In the genomic region with DNA sequence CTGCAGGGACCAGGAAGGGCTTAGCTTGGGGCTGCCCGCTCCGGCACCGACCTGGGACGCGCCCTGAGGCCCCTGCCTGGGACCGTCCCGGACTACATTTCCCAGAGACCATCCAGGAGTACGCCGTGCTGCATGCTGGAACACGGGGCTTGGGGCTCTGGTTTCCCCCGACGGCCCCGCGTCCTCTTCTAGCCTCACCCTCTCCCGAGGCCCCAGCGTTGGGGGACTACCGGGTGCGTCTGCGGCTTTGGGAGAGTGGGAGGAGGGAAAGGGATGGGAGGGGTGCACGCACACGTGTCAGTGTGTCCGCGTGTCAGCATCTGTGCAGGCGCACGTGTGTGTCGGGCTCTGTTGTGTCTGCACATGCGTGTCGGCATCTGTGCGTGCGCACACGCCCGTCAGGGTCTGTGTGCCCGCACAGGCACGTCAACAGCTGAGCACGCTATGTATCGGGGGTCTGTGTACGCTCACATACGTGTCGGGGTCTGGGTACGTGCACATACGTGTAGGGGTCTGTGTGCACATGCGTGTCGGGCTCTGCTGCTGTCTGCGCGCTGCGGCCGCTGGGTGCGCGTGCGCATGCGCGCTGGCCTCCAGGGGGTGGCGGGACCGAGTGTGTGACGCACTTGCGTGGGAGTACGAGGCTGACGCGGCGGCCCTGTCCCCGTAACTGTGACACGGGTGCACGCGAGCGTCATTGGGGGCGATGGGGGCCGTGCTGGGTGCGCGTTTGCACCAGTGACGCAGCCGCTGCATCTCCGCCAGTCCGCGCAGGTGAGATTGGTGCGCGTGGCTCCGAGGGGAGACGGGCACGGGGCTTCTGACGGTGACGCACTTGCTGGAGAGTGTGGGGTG, we compare ENCODE assay signal across 1 cellular context.
TF ChIP-seq lines count a peak whose summit lies in the region.

A gene (plus strand): TSS at position 623 of the 855 bp plus-strand sequence. CDS start 31,232 bp downstream, outside the sequence.

TF ChIP-seq in GM12878, 131 proteins besides CTCF, POLR2A, EP300 and RAD21 (continued from another document):
- TF ChIP-seq BACH1 (IDR thresholded peaks at IDR 0.05; ENCODE audit: borderline replicate concordance) (no peak; the same call in 1 of the 2 replicates), CHD1 (IDR thresholded peaks at IDR 0.05; ENCODE audit: low read depth, low read length) (no peak), SREBF2 (IDR thresholded peaks at IDR 0.05; ENCODE audit: low read length) (no peak), NR2F1 (conservative IDR thresholded peaks at IDR 0.05) (no peak), BHLHE40 (IDR thresholded peaks at IDR 0.05; ENCODE audit: borderline replicate concordance in 1 of 2, low read depth in 2 of 2, low read length in 1 of 2) (peak; percentile 43 to 96; a peak in 3 of 4 replicates), DPF2 (IDR thresholded peaks at IDR 0.05) (0 out of 2 replicates have a peak, but pooled peaks have one; percentile 47), BMI1 (IDR thresholded peaks at IDR 0.05; ENCODE audit: borderline replicate concordance) (no peak), GATAD2B (conservative IDR thresholded peaks at IDR 0.05; ENCODE audit: low read depth) (0 out of 2 replicates have a peak, but pooled peaks have one; percentile 25), FOS (IDR thresholded peaks at IDR 0.05; ENCODE audit: borderline replicate concordance, extremely low read depth, insufficient read length) (no peak), SMC3 (IDR thresholded peaks at IDR 0.05; ENCODE audit: borderline replicate concordance, low read length) (no peak), EED (IDR thresholded peaks at IDR 0.05; ENCODE audit: low read depth) (no peak), SP1 (IDR thresholded peaks at IDR 0.05; ENCODE audit: low read depth, low read length) (peak; percentile 22), ASH2L (IDR thresholded peaks at IDR 0.05; ENCODE audit: borderline replicate concordance, low read depth) (no peak), ZZZ3 (IDR thresholded peaks at IDR 0.05; ENCODE audit: control insufficient read depth, insufficient read length, low read depth) (no peak), SUPT20H (IDR thresholded peaks at IDR 0.05; ENCODE audit: borderline replicate concordance, control insufficient read depth, low read depth, low read length) (no peak), CHD2 (IDR thresholded peaks at IDR 0.05; ENCODE audit: borderline replicate concordance, low read depth, low read length) (peak; percentile 73), POLR2AphosphoS5 (IDR thresholded peaks at IDR 0.05; ENCODE audit: low read length) (peak; percentile 26; the same call in 1 of the 2 replicates), SMARCA5 (IDR thresholded peaks at IDR 0.05) (no peak), ETV6 (conservative IDR thresholded peaks at IDR 0.05 in 1 of 2, IDR thresholded peaks at IDR 0.05 in 1 of 2; ENCODE audit: borderline replicate concordance in 1 of 2, low read depth in 1 of 2) (no peak), NRF1 (conservative IDR thresholded peaks at IDR 0.05; ENCODE audit: low read depth, low read length) (peak; percentile 63), KLF5 (IDR thresholded peaks at IDR 0.05; ENCODE audit: partially characterized antibody) (peak; percentile 94), ZNF274 (IDR thresholded peaks at IDR 0.05; ENCODE audit: insufficient read depth, insufficient read length) (no peak), HDAC6 (IDR thresholded peaks at IDR 0.05; ENCODE audit: unreplicated experiment) (no peak), SUZ12 (IDR thresholded peaks at IDR 0.05; ENCODE audit: unreplicated experiment) (no peak), NR2C1 (IDR thresholded peaks at IDR 0.05) (no peak), STAT3 (IDR thresholded peaks at IDR 0.05; ENCODE audit: low read depth, low read length) (no peak), CEBPB (IDR thresholded peaks at IDR 0.05; ENCODE audit: borderline replicate concordance in 1 of 2, low read depth in 2 of 2, low read length in 2 of 2) (no peak), CREB1 (IDR thresholded peaks at IDR 0.05; ENCODE audit: low read depth) (peak; percentile 95), CBX5 (IDR thresholded peaks at IDR 0.05; ENCODE audit: low read depth) (no peak)
- TF ChIP-seq, protein P1, sequence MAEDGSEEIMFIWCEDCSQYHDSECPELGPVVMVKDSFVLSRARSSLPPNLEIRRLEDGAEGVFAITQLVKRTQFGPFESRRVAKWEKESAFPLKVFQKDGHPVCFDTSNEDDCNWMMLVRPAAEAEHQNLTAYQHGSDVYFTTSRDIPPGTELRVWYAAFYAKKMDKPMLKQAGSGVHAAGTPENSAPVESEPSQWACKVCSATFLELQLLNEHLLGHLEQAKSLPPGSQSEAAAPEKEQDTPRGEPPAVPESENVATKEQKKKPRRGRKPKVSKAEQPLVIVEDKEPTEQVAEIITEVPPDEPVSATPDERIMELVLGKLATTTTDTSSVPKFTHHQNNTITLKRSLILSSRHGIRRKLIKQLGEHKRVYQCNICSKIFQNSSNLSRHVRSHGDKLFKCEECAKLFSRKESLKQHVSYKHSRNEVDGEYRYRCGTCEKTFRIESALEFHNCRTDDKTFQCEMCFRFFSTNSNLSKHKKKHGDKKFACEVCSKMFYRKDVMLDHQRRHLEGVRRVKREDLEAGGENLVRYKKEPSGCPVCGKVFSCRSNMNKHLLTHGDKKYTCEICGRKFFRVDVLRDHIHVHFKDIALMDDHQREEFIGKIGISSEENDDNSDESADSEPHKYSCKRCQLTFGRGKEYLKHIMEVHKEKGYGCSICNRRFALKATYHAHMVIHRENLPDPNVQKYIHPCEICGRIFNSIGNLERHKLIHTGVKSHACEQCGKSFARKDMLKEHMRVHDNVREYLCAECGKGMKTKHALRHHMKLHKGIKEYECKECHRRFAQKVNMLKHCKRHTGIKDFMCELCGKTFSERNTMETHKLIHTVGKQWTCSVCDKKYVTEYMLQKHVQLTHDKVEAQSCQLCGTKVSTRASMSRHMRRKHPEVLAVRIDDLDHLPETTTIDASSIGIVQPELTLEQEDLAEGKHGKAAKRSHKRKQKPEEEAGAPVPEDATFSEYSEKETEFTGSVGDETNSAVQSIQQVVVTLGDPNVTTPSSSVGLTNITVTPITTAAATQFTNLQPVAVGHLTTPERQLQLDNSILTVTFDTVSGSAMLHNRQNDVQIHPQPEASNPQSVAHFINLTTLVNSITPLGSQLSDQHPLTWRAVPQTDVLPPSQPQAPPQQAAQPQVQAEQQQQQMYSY (CRISPR knock-in tag; IDR thresholded peaks at IDR 0.05) = no peak
- TF ChIP-seq, protein P2, sequence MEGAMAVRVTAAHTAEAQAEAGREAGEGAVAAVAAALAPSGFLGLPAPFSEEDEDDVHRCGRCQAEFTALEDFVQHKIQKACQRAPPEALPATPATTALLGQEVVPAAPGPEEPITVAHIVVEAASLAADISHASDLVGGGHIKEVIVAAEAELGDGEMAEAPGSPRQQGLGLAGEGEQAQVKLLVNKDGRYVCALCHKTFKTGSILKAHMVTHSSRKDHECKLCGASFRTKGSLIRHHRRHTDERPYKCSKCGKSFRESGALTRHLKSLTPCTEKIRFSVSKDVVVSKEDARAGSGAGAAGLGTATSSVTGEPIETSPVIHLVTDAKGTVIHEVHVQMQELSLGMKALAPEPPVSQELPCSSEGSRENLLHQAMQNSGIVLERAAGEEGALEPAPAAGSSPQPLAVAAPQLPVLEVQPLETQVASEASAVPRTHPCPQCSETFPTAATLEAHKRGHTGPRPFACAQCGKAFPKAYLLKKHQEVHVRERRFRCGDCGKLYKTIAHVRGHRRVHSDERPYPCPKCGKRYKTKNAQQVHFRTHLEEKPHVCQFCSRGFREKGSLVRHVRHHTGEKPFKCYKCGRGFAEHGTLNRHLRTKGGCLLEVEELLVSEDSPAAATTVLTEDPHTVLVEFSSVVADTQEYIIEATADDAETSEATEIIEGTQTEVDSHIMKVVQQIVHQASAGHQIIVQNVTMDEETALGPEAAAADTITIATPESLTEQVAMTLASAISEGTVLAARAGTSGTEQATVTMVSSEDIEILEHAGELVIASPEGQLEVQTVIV (IDR thresholded peaks at IDR 0.05; ENCODE audit: borderline replicate concordance, partially characterized antibody) = no peak
- TF ChIP-seq, protein P3, sequence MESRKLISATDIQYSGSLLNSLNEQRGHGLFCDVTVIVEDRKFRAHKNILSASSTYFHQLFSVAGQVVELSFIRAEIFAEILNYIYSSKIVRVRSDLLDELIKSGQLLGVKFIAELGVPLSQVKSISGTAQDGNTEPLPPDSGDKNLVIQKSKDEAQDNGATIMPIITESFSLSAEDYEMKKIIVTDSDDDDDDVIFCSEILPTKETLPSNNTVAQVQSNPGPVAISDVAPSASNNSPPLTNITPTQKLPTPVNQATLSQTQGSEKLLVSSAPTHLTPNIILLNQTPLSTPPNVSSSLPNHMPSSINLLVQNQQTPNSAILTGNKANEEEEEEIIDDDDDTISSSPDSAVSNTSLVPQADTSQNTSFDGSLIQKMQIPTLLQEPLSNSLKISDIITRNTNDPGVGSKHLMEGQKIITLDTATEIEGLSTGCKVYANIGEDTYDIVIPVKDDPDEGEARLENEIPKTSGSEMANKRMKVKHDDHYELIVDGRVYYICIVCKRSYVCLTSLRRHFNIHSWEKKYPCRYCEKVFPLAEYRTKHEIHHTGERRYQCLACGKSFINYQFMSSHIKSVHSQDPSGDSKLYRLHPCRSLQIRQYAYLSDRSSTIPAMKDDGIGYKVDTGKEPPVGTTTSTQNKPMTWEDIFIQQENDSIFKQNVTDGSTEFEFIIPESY (IDR thresholded peaks at IDR 0.05) = no peak
- TF ChIP-seq, protein P4, sequence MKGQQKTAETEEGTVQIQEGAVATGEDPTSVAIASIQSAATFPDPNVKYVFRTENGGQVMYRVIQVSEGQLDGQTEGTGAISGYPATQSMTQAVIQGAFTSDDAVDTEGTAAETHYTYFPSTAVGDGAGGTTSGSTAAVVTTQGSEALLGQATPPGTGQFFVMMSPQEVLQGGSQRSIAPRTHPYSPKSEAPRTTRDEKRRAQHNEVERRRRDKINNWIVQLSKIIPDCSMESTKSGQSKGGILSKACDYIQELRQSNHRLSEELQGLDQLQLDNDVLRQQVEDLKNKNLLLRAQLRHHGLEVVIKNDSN (IDR thresholded peaks at IDR 0.05; ENCODE audit: borderline replicate concordance, extremely low read length, insufficient read depth, low read depth, low read length) = peak; percentile 48
- TF ChIP-seq, protein P5, sequence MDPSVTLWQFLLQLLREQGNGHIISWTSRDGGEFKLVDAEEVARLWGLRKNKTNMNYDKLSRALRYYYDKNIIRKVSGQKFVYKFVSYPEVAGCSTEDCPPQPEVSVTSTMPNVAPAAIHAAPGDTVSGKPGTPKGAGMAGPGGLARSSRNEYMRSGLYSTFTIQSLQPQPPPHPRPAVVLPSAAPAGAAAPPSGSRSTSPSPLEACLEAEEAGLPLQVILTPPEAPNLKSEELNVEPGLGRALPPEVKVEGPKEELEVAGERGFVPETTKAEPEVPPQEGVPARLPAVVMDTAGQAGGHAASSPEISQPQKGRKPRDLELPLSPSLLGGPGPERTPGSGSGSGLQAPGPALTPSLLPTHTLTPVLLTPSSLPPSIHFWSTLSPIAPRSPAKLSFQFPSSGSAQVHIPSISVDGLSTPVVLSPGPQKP (IDR thresholded peaks at IDR 0.05; ENCODE audit: low read depth, low read length) = no peak
- TF ChIP-seq, protein P6, sequence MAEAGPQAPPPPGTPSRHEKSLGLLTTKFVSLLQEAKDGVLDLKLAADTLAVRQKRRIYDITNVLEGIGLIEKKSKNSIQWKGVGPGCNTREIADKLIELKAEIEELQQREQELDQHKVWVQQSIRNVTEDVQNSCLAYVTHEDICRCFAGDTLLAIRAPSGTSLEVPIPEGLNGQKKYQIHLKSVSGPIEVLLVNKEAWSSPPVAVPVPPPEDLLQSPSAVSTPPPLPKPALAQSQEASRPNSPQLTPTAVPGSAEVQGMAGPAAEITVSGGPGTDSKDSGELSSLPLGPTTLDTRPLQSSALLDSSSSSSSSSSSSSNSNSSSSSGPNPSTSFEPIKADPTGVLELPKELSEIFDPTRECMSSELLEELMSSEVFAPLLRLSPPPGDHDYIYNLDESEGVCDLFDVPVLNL (IDR thresholded peaks at IDR 0.05; ENCODE audit: low read depth, low read length) = no peak
- TF ChIP-seq, protein P7, sequence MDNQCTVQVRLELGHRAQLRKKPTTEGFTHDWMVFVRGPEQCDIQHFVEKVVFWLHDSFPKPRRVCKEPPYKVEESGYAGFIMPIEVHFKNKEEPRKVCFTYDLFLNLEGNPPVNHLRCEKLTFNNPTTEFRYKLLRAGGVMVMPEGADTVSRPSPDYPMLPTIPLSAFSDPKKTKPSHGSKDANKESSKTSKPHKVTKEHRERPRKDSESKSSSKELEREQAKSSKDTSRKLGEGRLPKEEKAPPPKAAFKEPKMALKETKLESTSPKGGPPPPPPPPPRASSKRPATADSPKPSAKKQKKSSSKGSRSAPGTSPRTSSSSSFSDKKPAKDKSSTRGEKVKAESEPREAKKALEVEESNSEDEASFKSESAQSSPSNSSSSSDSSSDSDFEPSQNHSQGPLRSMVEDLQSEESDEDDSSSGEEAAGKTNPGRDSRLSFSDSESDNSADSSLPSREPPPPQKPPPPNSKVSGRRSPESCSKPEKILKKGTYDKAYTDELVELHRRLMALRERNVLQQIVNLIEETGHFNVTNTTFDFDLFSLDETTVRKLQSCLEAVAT (IDR thresholded peaks at IDR 0.05) = no peak
TF ChIP-seq in GM12878: peak in this region for 25.
